1 cellular context compared by ENCODE assay signal in the genomic region with DNA sequence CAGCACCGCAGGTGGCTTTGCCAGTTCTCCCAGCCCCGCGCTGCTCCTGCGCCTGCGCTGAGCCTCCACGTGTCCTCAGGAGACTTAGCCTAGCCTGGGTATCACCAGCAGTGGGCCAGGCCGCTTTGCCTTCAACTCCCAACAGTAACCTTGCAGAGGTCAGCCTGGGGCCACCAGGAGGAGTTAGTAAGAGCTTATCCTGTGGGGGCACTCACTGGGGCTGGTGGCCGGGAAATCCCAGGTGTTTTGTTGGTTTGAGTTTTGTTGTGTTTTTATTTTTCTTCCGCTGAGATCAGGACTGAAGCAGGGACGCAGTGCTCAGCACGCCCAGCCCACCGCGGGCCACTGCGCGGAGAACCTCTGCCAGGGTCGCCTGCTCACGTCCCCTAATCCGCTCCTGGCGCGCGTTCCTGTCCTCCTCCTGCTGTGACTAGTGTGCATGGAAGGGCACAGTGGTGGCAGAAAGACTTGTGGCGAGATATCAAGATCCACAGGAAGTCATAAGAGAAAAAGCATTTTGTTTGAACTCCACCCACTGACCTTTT.
TF ChIP-seq lines count a peak whose summit lies in the region.

No MANE protein-coding gene starts in this region.

TF ChIP-seq in HepG2, 621 proteins besides CTCF, POLR2A, EP300 and RAD21 (continued from another document and continues in another):
- TF ChIP-seq, protein P1, sequence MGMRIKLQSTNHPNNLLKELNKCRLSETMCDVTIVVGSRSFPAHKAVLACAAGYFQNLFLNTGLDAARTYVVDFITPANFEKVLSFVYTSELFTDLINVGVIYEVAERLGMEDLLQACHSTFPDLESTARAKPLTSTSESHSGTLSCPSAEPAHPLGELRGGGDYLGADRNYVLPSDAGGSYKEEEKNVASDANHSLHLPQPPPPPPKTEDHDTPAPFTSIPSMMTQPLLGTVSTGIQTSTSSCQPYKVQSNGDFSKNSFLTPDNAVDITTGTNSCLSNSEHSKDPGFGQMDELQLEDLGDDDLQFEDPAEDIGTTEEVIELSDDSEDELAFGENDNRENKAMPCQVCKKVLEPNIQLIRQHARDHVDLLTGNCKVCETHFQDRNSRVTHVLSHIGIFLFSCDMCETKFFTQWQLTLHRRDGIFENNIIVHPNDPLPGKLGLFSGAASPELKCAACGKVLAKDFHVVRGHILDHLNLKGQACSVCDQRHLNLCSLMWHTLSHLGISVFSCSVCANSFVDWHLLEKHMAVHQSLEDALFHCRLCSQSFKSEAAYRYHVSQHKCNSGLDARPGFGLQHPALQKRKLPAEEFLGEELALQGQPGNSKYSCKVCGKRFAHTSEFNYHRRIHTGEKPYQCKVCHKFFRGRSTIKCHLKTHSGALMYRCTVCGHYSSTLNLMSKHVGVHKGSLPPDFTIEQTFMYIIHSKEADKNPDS (CRISPR knock-in tag; IDR thresholded peaks at IDR 0.05), result 0 out of 2 replicates have a peak, but pooled peaks have one; percentile 60
- no peak for TF ChIP-seq ZNF652 (CRISPR knock-in tag; IDR thresholded peaks at IDR 0.05; ENCODE audit: borderline replicate concordance, low read depth)
- TF ChIP-seq CENPX (CRISPR knock-in tag; IDR thresholded peaks at IDR 0.05), result no peak
- TF ChIP-seq SMAD3 (CRISPR knock-in tag; IDR thresholded peaks at IDR 0.05), result peak; percentile 60; the same call in 1 of the 2 replicates
- 0 out of 2 replicates have a peak, but pooled peaks have one; percentile 36 for TF ChIP-seq TOPORS (CRISPR knock-in tag; IDR thresholded peaks at IDR 0.05)
- no peak for TF ChIP-seq GTF2F1 (IDR thresholded peaks at IDR 0.05; ENCODE audit: low read length)
- peak; percentile 32; the same call in 1 of the 2 replicates for TF ChIP-seq RCOR2 (CRISPR knock-in tag; IDR thresholded peaks at IDR 0.05)
- no peak for TF ChIP-seq SP1 (IDR thresholded peaks at IDR 0.05)
- no peak for TF ChIP-seq SP1 (CRISPR knock-in tag; IDR thresholded peaks at IDR 0.05)
- peak; percentile 77; the same call in 1 of the 2 replicates for TF ChIP-seq ZKSCAN5 (CRISPR knock-in tag; IDR thresholded peaks at IDR 0.05)
- TF ChIP-seq ZFP36L1 (CRISPR knock-in tag; IDR thresholded peaks at IDR 0.05), result peak; percentile 66; the same call in 1 of the 2 replicates
- no peak for TF ChIP-seq ZUFSP (CRISPR knock-in tag; IDR thresholded peaks at IDR 0.05; ENCODE audit: borderline replicate concordance)
- 0 out of 2 replicates have a peak, but pooled peaks have one; percentile 14 for TF ChIP-seq GMEB1 (CRISPR knock-in tag; IDR thresholded peaks at IDR 0.05; ENCODE audit: borderline replicate concordance)
- peak; percentile 34 for TF ChIP-seq PPARG (CRISPR knock-in tag; conservative IDR thresholded peaks at IDR 0.05)
- no peak for TF ChIP-seq NONO (IDR thresholded peaks at IDR 0.05)
- TF ChIP-seq NONO (CRISPR knock-in tag; conservative IDR thresholded peaks at IDR 0.05), result no peak
- TF ChIP-seq ZBTB8A (CRISPR knock-in tag; IDR thresholded peaks at IDR 0.05; ENCODE audit: borderline replicate concordance, low read depth), result no peak
- TF ChIP-seq, protein P2, sequence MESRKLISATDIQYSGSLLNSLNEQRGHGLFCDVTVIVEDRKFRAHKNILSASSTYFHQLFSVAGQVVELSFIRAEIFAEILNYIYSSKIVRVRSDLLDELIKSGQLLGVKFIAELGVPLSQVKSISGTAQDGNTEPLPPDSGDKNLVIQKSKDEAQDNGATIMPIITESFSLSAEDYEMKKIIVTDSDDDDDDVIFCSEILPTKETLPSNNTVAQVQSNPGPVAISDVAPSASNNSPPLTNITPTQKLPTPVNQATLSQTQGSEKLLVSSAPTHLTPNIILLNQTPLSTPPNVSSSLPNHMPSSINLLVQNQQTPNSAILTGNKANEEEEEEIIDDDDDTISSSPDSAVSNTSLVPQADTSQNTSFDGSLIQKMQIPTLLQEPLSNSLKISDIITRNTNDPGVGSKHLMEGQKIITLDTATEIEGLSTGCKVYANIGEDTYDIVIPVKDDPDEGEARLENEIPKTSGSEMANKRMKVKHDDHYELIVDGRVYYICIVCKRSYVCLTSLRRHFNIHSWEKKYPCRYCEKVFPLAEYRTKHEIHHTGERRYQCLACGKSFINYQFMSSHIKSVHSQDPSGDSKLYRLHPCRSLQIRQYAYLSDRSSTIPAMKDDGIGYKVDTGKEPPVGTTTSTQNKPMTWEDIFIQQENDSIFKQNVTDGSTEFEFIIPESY (CRISPR knock-in tag; IDR thresholded peaks at IDR 0.05), result peak; percentile 24; the same call in 1 of the 2 replicates
- TF ChIP-seq, protein P3, sequence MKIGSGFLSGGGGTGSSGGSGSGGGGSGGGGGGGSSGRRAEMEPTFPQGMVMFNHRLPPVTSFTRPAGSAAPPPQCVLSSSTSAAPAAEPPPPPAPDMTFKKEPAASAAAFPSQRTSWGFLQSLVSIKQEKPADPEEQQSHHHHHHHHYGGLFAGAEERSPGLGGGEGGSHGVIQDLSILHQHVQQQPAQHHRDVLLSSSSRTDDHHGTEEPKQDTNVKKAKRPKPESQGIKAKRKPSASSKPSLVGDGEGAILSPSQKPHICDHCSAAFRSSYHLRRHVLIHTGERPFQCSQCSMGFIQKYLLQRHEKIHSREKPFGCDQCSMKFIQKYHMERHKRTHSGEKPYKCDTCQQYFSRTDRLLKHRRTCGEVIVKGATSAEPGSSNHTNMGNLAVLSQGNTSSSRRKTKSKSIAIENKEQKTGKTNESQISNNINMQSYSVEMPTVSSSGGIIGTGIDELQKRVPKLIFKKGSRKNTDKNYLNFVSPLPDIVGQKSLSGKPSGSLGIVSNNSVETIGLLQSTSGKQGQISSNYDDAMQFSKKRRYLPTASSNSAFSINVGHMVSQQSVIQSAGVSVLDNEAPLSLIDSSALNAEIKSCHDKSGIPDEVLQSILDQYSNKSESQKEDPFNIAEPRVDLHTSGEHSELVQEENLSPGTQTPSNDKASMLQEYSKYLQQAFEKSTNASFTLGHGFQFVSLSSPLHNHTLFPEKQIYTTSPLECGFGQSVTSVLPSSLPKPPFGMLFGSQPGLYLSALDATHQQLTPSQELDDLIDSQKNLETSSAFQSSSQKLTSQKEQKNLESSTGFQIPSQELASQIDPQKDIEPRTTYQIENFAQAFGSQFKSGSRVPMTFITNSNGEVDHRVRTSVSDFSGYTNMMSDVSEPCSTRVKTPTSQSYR (CRISPR knock-in tag; IDR thresholded peaks at IDR 0.05; ENCODE audit: borderline replicate concordance), result peak; percentile 45; the same call in 1 of the 2 replicates
- no peak for TF ChIP-seq ZSCAN9 (CRISPR knock-in tag; IDR thresholded peaks at IDR 0.05; ENCODE audit: borderline replicate concordance)
- no peak for TF ChIP-seq RELA (CRISPR knock-in tag; IDR thresholded peaks at IDR 0.05)
- TF ChIP-seq ZSCAN5A (CRISPR knock-in tag; IDR thresholded peaks at IDR 0.05; ENCODE audit: borderline replicate concordance), result no peak
- peak; percentile 82; the same call in 1 of the 2 replicates for TF ChIP-seq ZNF605 (CRISPR knock-in tag; IDR thresholded peaks at IDR 0.05)
- no peak for TF ChIP-seq ZNF354B (CRISPR knock-in tag; IDR thresholded peaks at IDR 0.05)
- TF ChIP-seq PCBP2 (optimal IDR thresholded peaks at IDR 0.05; ENCODE audit: low read depth, low read length, poor library complexity, severe bottlenecking), result no peak
- TF ChIP-seq GTF3A (CRISPR knock-in tag; conservative IDR thresholded peaks at IDR 0.05), result no peak
- TF ChIP-seq ZMYM2 (CRISPR knock-in tag; IDR thresholded peaks at IDR 0.05), result no peak
- no peak; the same call in 1 of the 2 replicates for TF ChIP-seq ETV5 (CRISPR knock-in tag; IDR thresholded peaks at IDR 0.05; ENCODE audit: borderline replicate concordance)
- 0 out of 2 replicates have a peak, but pooled peaks have one; percentile 19 for TF ChIP-seq ZNF768 (CRISPR knock-in tag; IDR thresholded peaks at IDR 0.05)
- no peak for TF ChIP-seq JARID2 (CRISPR knock-in tag; IDR thresholded peaks at IDR 0.05; ENCODE audit: insufficient replicate concordance)
- no peak for TF ChIP-seq ZNF326 (CRISPR knock-in tag; IDR thresholded peaks at IDR 0.05; ENCODE audit: borderline replicate concordance)
- no peak for TF ChIP-seq MZF1 (CRISPR knock-in tag; IDR thresholded peaks at IDR 0.05; ENCODE audit: borderline replicate concordance)
- TF ChIP-seq, protein P4, sequence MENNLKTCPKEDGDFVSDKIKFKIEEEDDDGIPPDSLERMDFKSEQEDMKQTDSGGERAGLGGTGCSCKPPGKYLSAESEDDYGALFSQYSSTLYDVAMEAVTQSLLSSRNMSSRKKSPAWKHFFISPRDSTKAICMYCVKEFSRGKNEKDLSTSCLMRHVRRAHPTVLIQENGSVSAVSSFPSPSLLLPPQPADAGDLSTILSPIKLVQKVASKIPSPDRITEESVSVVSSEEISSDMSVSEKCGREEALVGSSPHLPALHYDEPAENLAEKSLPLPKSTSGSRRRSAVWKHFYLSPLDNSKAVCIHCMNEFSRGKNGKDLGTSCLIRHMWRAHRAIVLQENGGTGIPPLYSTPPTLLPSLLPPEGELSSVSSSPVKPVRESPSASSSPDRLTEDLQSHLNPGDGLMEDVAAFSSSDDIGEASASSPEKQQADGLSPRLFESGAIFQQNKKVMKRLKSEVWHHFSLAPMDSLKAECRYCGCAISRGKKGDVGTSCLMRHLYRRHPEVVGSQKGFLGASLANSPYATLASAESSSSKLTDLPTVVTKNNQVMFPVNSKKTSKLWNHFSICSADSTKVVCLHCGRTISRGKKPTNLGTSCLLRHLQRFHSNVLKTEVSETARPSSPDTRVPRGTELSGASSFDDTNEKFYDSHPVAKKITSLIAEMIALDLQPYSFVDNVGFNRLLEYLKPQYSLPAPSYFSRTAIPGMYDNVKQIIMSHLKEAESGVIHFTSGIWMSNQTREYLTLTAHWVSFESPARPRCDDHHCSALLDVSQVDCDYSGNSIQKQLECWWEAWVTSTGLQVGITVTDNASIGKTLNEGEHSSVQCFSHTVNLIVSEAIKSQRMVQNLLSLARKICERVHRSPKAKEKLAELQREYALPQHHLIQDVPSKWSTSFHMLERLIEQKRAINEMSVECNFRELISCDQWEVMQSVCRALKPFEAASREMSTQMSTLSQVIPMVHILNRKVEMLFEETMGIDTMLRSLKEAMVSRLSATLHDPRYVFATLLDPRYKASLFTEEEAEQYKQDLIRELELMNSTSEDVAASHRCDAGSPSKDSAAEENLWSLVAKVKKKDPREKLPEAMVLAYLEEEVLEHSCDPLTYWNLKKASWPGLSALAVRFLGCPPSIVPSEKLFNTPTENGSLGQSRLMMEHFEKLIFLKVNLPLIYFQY (CRISPR knock-in tag; IDR thresholded peaks at IDR 0.05; ENCODE audit: borderline replicate concordance), result no peak
- peak; percentile 68; the same call in 1 of the 2 replicates for TF ChIP-seq MEF2D (CRISPR knock-in tag; IDR thresholded peaks at IDR 0.05)
- no peak for TF ChIP-seq ZFP82 (CRISPR knock-in tag; IDR thresholded peaks at IDR 0.05; ENCODE audit: borderline replicate concordance)
- TF ChIP-seq ETV6 (CRISPR knock-in tag; conservative IDR thresholded peaks at IDR 0.05), result no peak
- no peak for TF ChIP-seq ZNF496 (CRISPR knock-in tag; IDR thresholded peaks at IDR 0.05; ENCODE audit: insufficient replicate concordance)
- no peak for TF ChIP-seq DDIT3 (CRISPR knock-in tag; IDR thresholded peaks at IDR 0.05)
- TF ChIP-seq TIGD3 (CRISPR knock-in tag; IDR thresholded peaks at IDR 0.05; ENCODE audit: borderline replicate concordance), result no peak
- no peak for TF ChIP-seq AKAP8 (CRISPR knock-in tag; IDR thresholded peaks at IDR 0.05)
- TF ChIP-seq AGO2 (optimal IDR thresholded peaks at IDR 0.05; ENCODE audit: low read depth, low read length), result peak; percentile 94
- TF ChIP-seq FOXO1 (CRISPR knock-in tag; IDR thresholded peaks at IDR 0.05), result peak; percentile 55
- TF ChIP-seq ZFP37 (CRISPR knock-in tag; IDR thresholded peaks at IDR 0.05; ENCODE audit: borderline replicate concordance), result no peak; the same call in 1 of the 2 replicates
- TF ChIP-seq ZNF747 (CRISPR knock-in tag; IDR thresholded peaks at IDR 0.05; ENCODE audit: borderline replicate concordance), result peak; percentile 46; the same call in 1 of the 2 replicates
- TF ChIP-seq MYNN (CRISPR knock-in tag; IDR thresholded peaks at IDR 0.05; ENCODE audit: low read depth), result no peak
